ENCODE assay signal across 8 cellular contexts in genomic region chr2:101307950-101308431, GRCh38. TPM values are rescaled to one million over a fixed set of nuclear protein-coding genes. Genes with fewer than 3 reads are reported as not detected.
A peak's percentile ranks its signal among the peaks of the same experiment; 100 is the strongest.
DNase-seq lines count a peak whose midpoint lies in the region; ATAC-seq and TF ChIP-seq lines count a peak whose summit lies in the region.

No MANE protein-coding gene starts in this region.

- H3K4me3 ChIP-seq in foreskin fibroblast (ENCODE audit: low read depth in 1 of 2, low read length in 2 of 2) = peak overlapping the region; percentile 80 to 88

- peak; percentile 19 for ATAC-seq in GM21381 (IDR thresholded peaks at IDR 0.05; ENCODE audit: unreplicated experiment)
- ATAC-seq in HG02870 (IDR thresholded peaks at IDR 0.05; ENCODE audit: unreplicated experiment) = no peak

- DNase-seq in CD14-positive monocyte (ENCODE audit: low spot score) (no peak), HT1080 (ENCODE audit: low read depth) (peak; percentile 5), foreskin fibroblast (peak in 1 of 2 donors; percentile 44), osteocyte (ENCODE audit: extremely low spot score, unreplicated experiment) (no peak), NCI-H1694 treated with DMSO at 0.1 percent for 48 hours (lab: John Stamatoyannopoulos, UW) (no peak)
- DNase-seq in activated T-cell treated with anti-CD3 and anti-CD28 coated beads, Interleukin-2, amount 50 U/mL, for 48 hours = peak; percentile 64 to 70

- H3K27ac Mint-ChIP-seq in CD14-positive monocyte = peak overlapping the region; percentile 92 to 99 (median 95)
- peak overlapping the region; percentile 88 for H3K27ac Mint-ChIP-seq in osteocyte (ENCODE audit: unreplicated experiment)

- intact Hi-C loops in CD14-positive monocyte (cut with micrococcal nuclease) = loop anchor here (2.0 to 5.0 kb wide), 2 partner anchors 21 to 56 kb away; partner anchors contain the start of gene CNOT11 (in 2 of the 2)

- no peak for TF ChIP-seq CTCF in CD14-positive monocyte (IDR thresholded peaks at IDR 0.05)
- TF ChIP-seq CTCF in foreskin fibroblast (IDR thresholded peaks at IDR 0.05; ENCODE audit: low read depth, low read length) = no peak
- TF ChIP-seq CTCF in osteocyte (IDR thresholded peaks at IDR 0.05) = no peak

- peaks cover 70% of the 10 kb centered on the region for H3K4me1 Mint-ChIP-seq in CD14-positive monocyte
- peaks cover 42% of the 10 kb centered on the region for H3K4me1 Mint-ChIP-seq in osteocyte (ENCODE audit: unreplicated experiment)

- H3K4me3 Mint-ChIP-seq in CD14-positive monocyte (peak overlapping the region; percentile 94 to 98), osteocyte (ENCODE audit: unreplicated experiment) (peak overlapping the region; percentile 90)

- H3K27me3 Mint-ChIP-seq in CD14-positive monocyte (ENCODE audit: low read depth in 3 of 3) (peaks cover 0 to 3% (median 0%) of the 10 kb centered on the region in 3 donors), osteocyte (ENCODE audit: unreplicated experiment) (peaks cover 6% of the 10 kb centered on the region)

- H3K9me3 Mint-ChIP-seq in CD14-positive monocyte (peaks cover 0 to 2% (median 0%) of the 10 kb centered on the region in 7 donors), osteocyte (ENCODE audit: unreplicated experiment) (no peaks in the 10 kb centered on the region)

- H3K36me3 Mint-ChIP-seq in CD14-positive monocyte (peaks cover 29 to 40% of the 10 kb centered on the region in 2 donors), osteocyte (ENCODE audit: unreplicated experiment) (no peaks in the 10 kb centered on the region)

RNA-seq across cellular contexts. Expression of gene RNF149, which starts 0.5 kb away (rescaled TPM):
- polyA plus RNA-seq in CD14-positive monocyte = 100 to 1,000 TPM; 112 to 141 TPM
- 57.3 and 66.0 TPM in 2 replicates for total RNA-seq in HT1080 (2014; rRNA removed; shearing (Covaris generic))
- 56.8 and 61.9 TPM in 2 replicates for polyA plus RNA-seq in HT1080 (2015; cell fraction: cytosol; rRNA removed)
- polyA plus RNA-seq in HT1080 (2015; cell fraction: nucleus; rRNA removed) = 118 and 121 TPM in 2 replicates
- 31.8 and 34.7 TPM in 2 replicates for total RNA-seq in osteocyte

RNA-seq across cellular contexts. Expression of gene CNOT11, which starts 55.3 kb away (rescaled TPM):
- polyA plus RNA-seq in CD14-positive monocyte = 10 to 100 TPM; 38.4 to 39.0 TPM
- 54.0 and 63.4 TPM in 2 replicates for total RNA-seq in HT1080 (2014; rRNA removed; shearing (Covaris generic))
- polyA plus RNA-seq in HT1080 (2015; cell fraction: cytosol; rRNA removed) = 54.4 and 62.6 TPM in 2 replicates
- polyA plus RNA-seq in HT1080 (2015; cell fraction: nucleus; rRNA removed) = 66.2 and 68.9 TPM in 2 replicates
- total RNA-seq in osteocyte = 31.4 and 36.8 TPM in 2 replicates

Comparison
In these comparisons a context has a peak if more than half of its experiments do, and no peak if none do; other contexts are left out.
1. DNase-seq: peak in HT1080 (single experiment) and activated T-cell treated with anti-CD3 and anti-CD28 coated beads, Interleukin-2, amount 50 U/mL, for 48 hours (2 of 2); none in CD14-positive monocyte (single experiment), osteocyte (single experiment) and NCI-H1694 treated with DMSO at 0.1 percent for 48 hours (single experiment).